Comparison of ENCODE assay signal across 1 cellular context in the genomic region with DNA sequence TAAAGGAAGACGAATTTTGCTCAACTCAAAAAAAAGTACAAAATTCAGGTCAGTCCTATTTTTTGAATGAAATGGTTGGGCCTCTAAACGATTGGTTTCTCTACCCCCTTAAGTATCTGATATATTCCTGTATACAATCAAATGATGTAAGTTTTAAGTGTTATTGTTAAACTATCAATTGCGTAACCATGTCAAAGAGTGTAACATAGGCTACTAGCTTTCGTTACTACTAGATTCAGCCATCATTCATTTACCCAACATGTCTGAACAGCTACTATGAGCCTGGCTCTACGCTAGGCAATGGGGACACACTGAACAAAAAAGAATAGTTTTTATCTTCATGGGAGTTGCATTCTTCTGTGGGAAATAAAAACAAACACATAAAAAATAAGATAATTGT.
TF ChIP-seq lines count a peak whose summit lies in the region.

No MANE protein-coding gene starts in this region.

TF ChIP-seq in SK-N-SH treated with all-trans-retinoic acid at 6 μM for 48 hours, 23 proteins besides CTCF, POLR2A, EP300 and RAD21 (continued from another document):
- TF ChIP-seq, protein P1, sequence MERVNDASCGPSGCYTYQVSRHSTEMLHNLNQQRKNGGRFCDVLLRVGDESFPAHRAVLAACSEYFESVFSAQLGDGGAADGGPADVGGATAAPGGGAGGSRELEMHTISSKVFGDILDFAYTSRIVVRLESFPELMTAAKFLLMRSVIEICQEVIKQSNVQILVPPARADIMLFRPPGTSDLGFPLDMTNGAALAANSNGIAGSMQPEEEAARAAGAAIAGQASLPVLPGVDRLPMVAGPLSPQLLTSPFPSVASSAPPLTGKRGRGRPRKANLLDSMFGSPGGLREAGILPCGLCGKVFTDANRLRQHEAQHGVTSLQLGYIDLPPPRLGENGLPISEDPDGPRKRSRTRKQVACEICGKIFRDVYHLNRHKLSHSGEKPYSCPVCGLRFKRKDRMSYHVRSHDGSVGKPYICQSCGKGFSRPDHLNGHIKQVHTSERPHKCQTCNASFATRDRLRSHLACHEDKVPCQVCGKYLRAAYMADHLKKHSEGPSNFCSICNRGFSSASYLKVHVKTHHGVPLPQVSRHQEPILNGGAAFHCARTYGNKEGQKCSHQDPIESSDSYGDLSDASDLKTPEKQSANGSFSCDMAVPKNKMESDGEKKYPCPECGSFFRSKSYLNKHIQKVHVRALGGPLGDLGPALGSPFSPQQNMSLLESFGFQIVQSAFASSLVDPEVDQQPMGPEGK (CRISPR knock-in tag; IDR thresholded peaks at IDR 0.05; ENCODE audit: borderline replicate concordance): no peak
- TF ChIP-seq BACH2 (CRISPR knock-in tag; IDR thresholded peaks at IDR 0.05; ENCODE audit: borderline replicate concordance) (no peak), RARB (CRISPR knock-in tag; IDR thresholded peaks at IDR 0.05) (no peak), ZNF8 (CRISPR knock-in tag; IDR thresholded peaks at IDR 0.05) (no peak), ISL1 (CRISPR knock-in tag; IDR thresholded peaks at IDR 0.05) (no peak), ZFP3 (CRISPR knock-in tag; IDR thresholded peaks at IDR 0.05) (no peak)
